Comparison of ENCODE assay signal across 8 cellular contexts in the genomic region with DNA sequence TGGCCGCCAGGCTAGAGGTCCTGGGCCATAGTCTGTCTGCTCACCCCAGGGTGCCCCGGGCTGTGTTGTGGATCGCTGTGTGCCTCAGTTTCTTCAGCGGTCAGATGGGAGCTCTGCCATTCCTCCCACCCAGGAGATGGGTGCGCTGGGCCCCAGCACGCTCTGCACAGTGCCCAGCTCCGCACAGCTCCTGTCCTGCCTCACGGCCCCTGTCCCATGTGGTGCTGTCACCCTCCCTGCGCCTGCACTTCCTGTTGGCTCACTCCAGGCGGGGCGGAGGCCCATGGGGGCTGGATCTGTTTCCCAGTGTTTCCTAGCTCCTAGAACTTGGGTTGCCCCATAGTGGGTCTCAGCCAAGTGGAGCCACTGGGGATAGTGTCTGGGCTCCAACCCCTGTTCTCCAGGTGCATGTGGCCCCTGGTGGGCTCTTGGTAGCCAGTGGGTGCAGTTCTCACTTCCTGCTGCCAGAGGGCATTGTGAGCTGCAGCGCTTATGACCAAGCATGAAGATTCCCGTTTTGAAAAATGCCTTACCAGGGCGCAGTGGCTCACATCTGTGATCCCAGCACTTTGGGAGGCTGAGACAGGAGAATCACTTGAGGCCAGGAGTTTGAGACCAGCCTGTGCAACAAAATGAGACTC.
DNase-seq lines count a peak whose midpoint lies in the region; ATAC-seq and TF ChIP-seq lines count a peak whose summit lies in the region.

No MANE protein-coding gene starts in this region.

- no peak overlapping the region for H3K4me3 Mint-ChIP-seq in glutamatergic neuron (ENCODE audit: unreplicated experiment)

- no peak for TF ChIP-seq POLR2A in transverse colon (IDR thresholded peaks at IDR 0.05)

- intact Hi-C loops in transverse colon (cut with DNase I; ENCODE audit: low total_unique reads), result loop anchor here (10.0 kb wide), 1 partner anchor 54 kb away; no protein-coding TSS in a partner anchor

- H3K4me1 ChIP-seq in transverse colon, result peaks cover 0 to 26% (median 9%) of the 10 kb centered on the region in 4 donors

- H3K4me1 Mint-ChIP-seq in glutamatergic neuron (ENCODE audit: low read depth, unreplicated experiment), result peaks cover 40% of the 10 kb centered on the region

- no peak overlapping the region for H3K4me3 ChIP-seq in AG04450 (ENCODE audit: low read depth, low read length)
- no peak overlapping the region for H3K4me3 ChIP-seq in transverse colon

- H3K27ac ChIP-seq in AG04450 (ENCODE audit: low read depth, low read length) (no peak overlapping the region), RWPE1 (peak overlapping the region; percentile 22), transverse colon (no peak overlapping the region)

- TF ChIP-seq CTCF in AG04450 (IDR thresholded peaks at IDR 0.05; ENCODE audit: low read depth, low read length), result peak; percentile 63
- peak; percentile 39 for TF ChIP-seq CTCF in GM10248 (IDR thresholded peaks at IDR 0.05; ENCODE audit: control extremely low read depth, extremely low read depth, low read depth, missing control alignments)
- peak; percentile 46 for TF ChIP-seq CTCF in RWPE1 (conservative IDR thresholded peaks at IDR 0.05; ENCODE audit: low read depth)
- peak; percentile 69 for TF ChIP-seq CTCF in glutamatergic neuron (IDR thresholded peaks at IDR 0.05; ENCODE audit: partially characterized antibody, unreplicated experiment)
- peak in 4 of 5 experiments; percentile 49 to 61 (median 58) for TF ChIP-seq CTCF in transverse colon (IDR thresholded peaks at IDR 0.05)

- DNase-seq in AG04450 (ENCODE audit: low read depth, low spot score) (no peak), GM10248 (ENCODE audit: extremely low spot score) (no peak), RWPE1 (ENCODE audit: low spot score) (no peak), glutamatergic neuron (no peak), transverse colon (no peak), cerebellar nuclear complex (lab: John Stamatoyannopoulos, UW) (no peak)
- DNase-seq in stimulated activated CD4-positive, alpha-beta T cell treated with anti-CD3 and anti-CD28 coated beads, Interleukin-4, amount 100 ng/mL, for 1 hour, result no peak

- H3K9me3 ChIP-seq in AG04450 (ENCODE audit: control insufficient read depth, insufficient read depth, low read length) (peaks cover 4% of the 10 kb centered on the region; the same call in 1 of the 2 replicates), transverse colon (no peaks in the 10 kb centered on the region)

- CTCF ChIA-PET in AG04450 (lab: Charles Lee), result interaction anchor here (0.6 to 4.0 kb wide), 9 partner anchors 9 to 537 kb away, joined by 3 to 14 read pairs (median 4); no protein-coding TSS in a partner anchor
- CTCF ChIA-PET in GM10248 (lab: Yijun Ruan, JAX), result interaction anchor here (0.6 to 1.8 kb wide), 7 partner anchors 9 to 229 kb away, joined by 3 to 8 read pairs (median 3); no protein-coding TSS in a partner anchor
- CTCF ChIA-PET in RWPE1 (lab: Yijun Ruan, JAX), result interaction anchor here (0.5 to 1.4 kb wide), 8 partner anchors 10 to 547 kb away, joined by 3 to 5 read pairs (median 4); no protein-coding TSS in a partner anchor

- no peaks in the 10 kb centered on the region for H3K36me3 Mint-ChIP-seq in glutamatergic neuron (ENCODE audit: unreplicated experiment)

- H3K9me3 Mint-ChIP-seq in glutamatergic neuron (ENCODE audit: unreplicated experiment), result peaks cover 21% of the 10 kb centered on the region

- no peak for ATAC-seq in GM21529 (IDR thresholded peaks at IDR 0.05; ENCODE audit: unreplicated experiment)

- in situ Hi-C loops in transverse colon (cut with MboI; ENCODE audit: low pct_ligation_motif_present in 1 of 4, low pct_unique_long_range_greater_than_20kb in 1 of 4, low sequenced_read_pairs in 3 of 4), result loop anchor here in 2 of 4 donors (10.0 to 25.0 kb wide), 2 partner anchors 164 to 176 kb away; a partner anchor contains a TSS

- H3K27me3 Mint-ChIP-seq in glutamatergic neuron (ENCODE audit: unreplicated experiment), result peaks cover 24% of the 10 kb centered on the region

- H3K27me3 ChIP-seq in AG04450 (ENCODE audit: control insufficient read depth, insufficient read depth, low read length) (no peaks in the 10 kb centered on the region), transverse colon (no peaks in the 10 kb centered on the region)

- POLR2A ChIA-PET in AG04450 (lab: Yijun Ruan, JAX) (no interaction called here), GM10248 (lab: Yijun Ruan, JAX) (interaction anchor here (0.5 kb wide), 1 partner anchor 58 kb away, joined by 8 read pairs; no protein-coding TSS in a partner anchor), RWPE1 (lab: Yijun Ruan, JAX; ENCODE audit: low non-redundant PET) (no interaction called here)

- no peak for TF ChIP-seq EP300 in transverse colon (IDR thresholded peaks at IDR 0.05; ENCODE audit: low read depth)

- WGBS in transverse colon (ENCODE audit: low coverage in 1 of 2), 2 donors, result 88% methylated on average over 13 of the region's 14 CpGs; no CpG with 5 or more reads in 1 of the 2 donors

- H3K36me3 ChIP-seq in transverse colon, result peaks cover 0 to 5% (median 0%) of the 10 kb centered on the region in 4 donors

- peak overlapping the region; percentile 80 for H3K27ac Mint-ChIP-seq in glutamatergic neuron (ENCODE audit: unreplicated experiment)
